Comparison of ENCODE assay signal across 23 cellular contexts in the genomic region with DNA sequence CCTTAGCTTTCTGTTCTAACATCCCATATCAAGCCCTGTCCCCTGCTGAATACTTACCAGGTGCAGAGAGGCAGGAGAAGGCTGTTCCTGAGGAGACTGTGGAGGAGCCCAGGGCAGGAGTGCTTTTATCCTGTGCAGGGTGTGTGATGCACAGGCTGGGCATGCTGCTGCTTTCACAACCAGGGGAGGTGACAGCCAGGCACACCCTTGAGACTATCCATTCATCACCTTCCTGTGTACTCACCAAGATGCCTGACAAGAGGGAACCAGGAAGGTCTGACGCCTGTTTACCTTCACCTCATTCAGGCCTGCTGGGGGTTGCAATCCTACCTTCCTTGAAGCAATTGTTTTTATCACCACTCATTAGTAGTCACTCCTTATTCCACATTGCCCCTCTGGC. TPM values are rescaled to one million over a fixed set of nuclear protein-coding genes. Genes with fewer than 3 reads are reported as not detected.
"Had no signal": no experiment of that assay in that cellular context is flagged by ENCODE, and none has a peak within 500 bp of the region (broad histone marks: within the 10 kb centered on the region; RNA-seq: fewer than 3 reads in every experiment).

A gene with protein sequence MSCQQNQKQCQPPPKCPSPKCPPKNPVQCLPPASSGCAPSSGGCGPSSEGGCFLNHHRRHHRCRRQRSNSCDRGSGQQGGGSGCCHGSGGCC (minus strand): TSS at position 100 of the 400 bp plus-strand sequence. CDS start 572 bp downstream, outside the sequence.

- H3K36me3 ChIP-seq: brain microvascular endothelial cell, gastroesophageal sphincter, heart left ventricle, neural progenitor cell, right atrium auricular region, tibial nerve had no signal

- H3K27me3 ChIP-seq: brain microvascular endothelial cell, gastroesophageal sphincter, heart left ventricle, neural progenitor cell, right atrium auricular region, tibial nerve had no signal

- H2AFZ ChIP-seq: neural progenitor cell had no signal

- H3K4me1 ChIP-seq: gastroesophageal sphincter, heart left ventricle, neural progenitor cell, right atrium auricular region, tibial nerve had no signal

- ATAC-seq: activated T-cell treated with anti-CD3 and anti-CD28 coated beads, Interleukin-2, amount 50 U/mL, for 4 hours; gastroesophageal sphincter; heart left ventricle; left ventricle myocardium superior; naive thymus-derived CD4-positive, alpha-beta T cell; stimulated activated naive CD8-positive, alpha-beta T cell treated with anti-CD3 and anti-CD28 coated beads, Interleukin-15, Interleukin-2, amounts not matched to agents 100 U/mL and 50 U/mL, for 24 hours had no signal

- H3K4me3 ChIP-seq: coronary artery, gastroesophageal sphincter, heart left ventricle, neural progenitor cell, right atrium auricular region, tibial nerve had no signal

- H3K9ac ChIP-seq: neural progenitor cell had no signal

- H3K27ac ChIP-seq: brain microvascular endothelial cell, coronary artery, gastroesophageal sphincter, heart left ventricle, neural progenitor cell, right atrium auricular region, tibial nerve had no signal

- DNase-seq: activated CD4-positive, alpha-beta T cell treated with anti-CD3 and anti-CD28 coated beads, Interleukin-2, amount 10 ng/mL, durations not matched to agents 24 days and 14 days; activated CD8-positive, alpha-beta memory T cell treated with anti-CD3 and anti-CD28 coated beads, Interleukin-2, amount 50 U/mL, for 4 hours; activated effector memory CD4-positive, alpha-beta T cell treated with Interleukin-2 at 50 U/mL for 16 hours; activated naive CD4-positive, alpha-beta T cell treated with anti-CD3 and anti-CD28 coated beads, Interleukin-2, amount 10 ng/mL, durations not matched to agents 7 days and 5 days; activated T-cell treated with anti-CD3 and anti-CD28 coated beads, Interleukin-2, amount 50 U/mL, for 4 hours; aorta; brain microvascular endothelial cell; heart left ventricle; left ventricle myocardium superior; mesendoderm; naive thymus-derived CD4-positive, alpha-beta T cell; stimulated activated CD4-positive, alpha-beta T cell treated with anti-CD3 and anti-CD28 coated beads, Interleukin-12 subunit alpha, Interleukin-12 subunit beta, amount 100 ng/mL, for 4 hours; stimulated activated CD4-positive, alpha-beta T cell treated with anti-CD3 and anti-CD28 coated beads, Interleukin-1b, Interleukin-23, amount 100 ng/mL, for 48 hours; stimulated activated CD8-positive, alpha-beta memory T cell treated with anti-CD3 and anti-CD28 coated beads, Interleukin-4, amount 100 ng/mL, for 48 hours; stimulated activated naive CD8-positive, alpha-beta T cell treated with anti-CD3 and anti-CD28 coated beads, Interleukin-15, Interleukin-2, amounts not matched to agents 100 U/mL and 50 U/mL, for 24 hours had no signal

- H3K4me2 ChIP-seq: neural progenitor cell had no signal

RNA-seq across cellular contexts. Expression of the gene that starts here (rescaled TPM):
- total RNA-seq: activated CD4-positive, alpha-beta T cell treated with anti-CD3 and anti-CD28 coated beads, Interleukin-2, amount 10 ng/mL, durations not matched to agents 24 days and 14 days; activated T-cell treated with anti-CD3 and anti-CD28 coated beads, Interleukin-2, amount 50 U/mL, for 4 hours; aorta; gastroesophageal sphincter; heart left ventricle; left ventricle myocardium superior; mucosa of gallbladder; naive thymus-derived CD4-positive, alpha-beta T cell; osteoblast; progenitor cell of endocrine pancreas; right atrium auricular region; tibial nerve had no signal
- polyA plus RNA-seq: aorta; heart left ventricle; naive thymus-derived CD4-positive, alpha-beta T cell had no signal
